Comparison of ENCODE assay signal across 23 cellular contexts in the genomic region with DNA sequence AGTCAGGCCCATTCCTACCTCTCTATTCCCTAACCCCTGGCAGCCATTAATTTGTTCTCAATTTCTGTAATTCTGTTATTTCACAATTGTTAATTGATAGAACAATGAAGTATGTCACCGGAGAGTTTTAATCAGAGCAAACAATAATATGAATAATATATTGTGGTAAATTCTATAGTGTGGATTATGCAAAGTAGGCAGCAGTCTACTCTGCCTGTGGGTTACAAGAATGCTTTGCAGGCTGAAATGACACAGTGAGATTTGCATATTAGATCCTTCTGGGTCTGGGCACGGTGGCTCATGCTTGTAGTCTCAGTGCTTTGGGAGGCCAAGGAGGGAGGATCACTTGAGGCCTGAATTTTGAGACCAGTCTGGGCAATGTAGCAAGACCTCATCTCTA.
"Had no signal": no experiment of that assay in that cellular context is flagged by ENCODE, and none has a peak within 500 bp of the region (broad histone marks: within the 10 kb centered on the region; RNA-seq: fewer than 3 reads in every experiment).

No MANE protein-coding gene starts in this region.

- H3K4me1 Mint-ChIP-seq: stimulated activated memory B cell treated with anti-CD40 and anti-IgM and Interleukin-4, amounts not matched to agents 10 μg/mL and 1 μg/mL and 100 μg/mL, for 72 hours had no signal

- H3K27me3 ChIP-seq: dorsolateral prefrontal cortex, esophagus muscularis mucosa, gastroesophageal sphincter, neutrophil, right lobe of liver, spleen, tibial artery, upper lobe of left lung, uterus had no signal

- H3K4me3 Mint-ChIP-seq: naive thymus-derived CD8-positive, alpha-beta T cell; stimulated activated memory B cell treated with anti-CD40 and anti-IgM and Interleukin-4, amounts not matched to agents 10 μg/mL and 1 μg/mL and 100 μg/mL, for 72 hours; stimulated activated naive CD8-positive, alpha-beta T cell treated with anti-CD3 and anti-CD28 coated beads, Interleukin-15, Interleukin-2, amounts not matched to agents 100 ng/mL and 50 ng/mL, for 24 hours had no signal

- H3K9me3 ChIP-seq: esophagus muscularis mucosa, gastroesophageal sphincter, mucosa of descending colon, neutrophil, psoas muscle, right lobe of liver, spleen, tibial artery, upper lobe of left lung, uterus had no signal

- H3K27me3 Mint-ChIP-seq: naive thymus-derived CD8-positive, alpha-beta T cell; stimulated activated memory B cell treated with anti-CD40 and anti-IgM and Interleukin-4, amounts not matched to agents 10 μg/mL and 1 μg/mL and 100 μg/mL, for 72 hours; stimulated activated naive CD8-positive, alpha-beta T cell treated with anti-CD3 and anti-CD28 coated beads, Interleukin-15, Interleukin-2, amounts not matched to agents 100 ng/mL and 50 ng/mL, for 24 hours had no signal

- H3K9me3 Mint-ChIP-seq: naive thymus-derived CD8-positive, alpha-beta T cell; stimulated activated memory B cell treated with anti-CD40 and anti-IgM and Interleukin-4, amounts not matched to agents 10 μg/mL and 1 μg/mL and 100 μg/mL, for 72 hours; stimulated activated naive CD8-positive, alpha-beta T cell treated with anti-CD3 and anti-CD28 coated beads, Interleukin-15, Interleukin-2, amounts not matched to agents 100 ng/mL and 50 ng/mL, for 24 hours had no signal

- H3K27ac Mint-ChIP-seq: stimulated activated memory B cell treated with anti-CD40 and anti-IgM and Interleukin-4, amounts not matched to agents 10 μg/mL and 1 μg/mL and 100 μg/mL, for 72 hours; stimulated activated naive CD8-positive, alpha-beta T cell treated with anti-CD3 and anti-CD28 coated beads, Interleukin-15, Interleukin-2, amounts not matched to agents 100 ng/mL and 50 ng/mL, for 24 hours had no signal

- DNase-seq: dorsolateral prefrontal cortex; effector CD8-positive, alpha-beta T cell; glutamatergic neuron; islet precursor cell; mammary epithelial cell; mucosa of descending colon; naive thymus-derived CD8-positive, alpha-beta T cell; psoas muscle; retina; right lobe of liver; stimulated activated CD4-positive, alpha-beta T cell treated with anti-CD3 and anti-CD28 coated beads, Interleukin-15, amount 100 ng/mL, for 24 hours; stimulated activated CD4-positive, alpha-beta T cell treated with anti-CD3 and anti-CD28 coated beads, Interleukin-1b, Interleukin-23, amount 100 ng/mL, for 48 hours; stimulated activated CD4-positive, alpha-beta T cell treated with anti-CD3 and anti-CD28 coated beads, Interleukin-4, amount 100 ng/mL, for 24 hours; upper lobe of left lung; uterus had no signal

- H3K36me3 ChIP-seq: uterus had no signal

- H3K4me1 ChIP-seq: esophagus muscularis mucosa, gastroesophageal sphincter, psoas muscle, spleen, tibial artery, upper lobe of left lung, uterus had no signal

- ATAC-seq: gastroesophageal sphincter; left lobe of liver; mucosa of descending colon; naive thymus-derived CD8-positive, alpha-beta T cell; psoas muscle; right lobe of liver; stimulated activated memory B cell treated with anti-CD40 and anti-IgM and Interleukin-4, amounts not matched to agents 10 μg/mL and 1 μg/mL and 100 μg/mL, for 72 hours had no signal

- H3K27ac ChIP-seq: dorsolateral prefrontal cortex, esophagus muscularis mucosa, gastroesophageal sphincter, neutrophil, psoas muscle, right lobe of liver, spleen, tibial artery, upper lobe of left lung, uterus had no signal

- H3K4me3 ChIP-seq: dorsolateral prefrontal cortex, esophagus muscularis mucosa, gastroesophageal sphincter, mucosa of descending colon, psoas muscle, right lobe of liver, spleen, tibial artery, upper lobe of left lung, uterus had no signal
